In the genomic region with DNA sequence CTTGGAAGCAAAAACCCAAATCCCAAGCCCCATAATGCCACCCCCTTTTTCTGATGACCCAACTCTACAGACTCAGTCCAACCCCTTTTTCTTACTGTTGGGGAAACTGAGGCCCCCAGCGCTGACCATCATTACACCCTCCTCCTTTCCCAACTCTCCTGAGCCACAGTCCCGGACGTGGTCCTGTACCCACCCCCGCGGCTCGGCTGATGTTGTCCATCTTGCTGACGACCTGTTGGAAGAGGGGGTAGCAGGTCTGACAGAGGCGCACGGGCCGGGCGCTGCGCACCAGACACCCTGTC, we compare ENCODE assay signal across 8 cellular contexts. TPM values are rescaled to one million over a fixed set of nuclear protein-coding genes. Genes with fewer than 3 reads are reported as not detected.
DNase-seq lines count a peak whose midpoint lies in the region; ATAC-seq and TF ChIP-seq lines count a peak whose summit lies in the region.

No MANE protein-coding gene starts in this region.

- WGBS in body of pancreas, 2 donors, result 0% methylated on average over 9 to 12 of the region's 12 CpGs
- 0% methylated on average over 3 of the region's 12 CpGs for WGBS in right lobe of liver (ENCODE audit: insufficient coverage, low coverage, low lambda C conversion rate, missing lambda C conversion rate)

- ATAC-seq in HG03558 (IDR thresholded peaks at IDR 0.05; ENCODE audit: extremely low read depth, unreplicated experiment) (peak; percentile 14), body of pancreas (peak; percentile 50), right lobe of liver (peak in 1 of 4 donors; percentile 47)

- H3K27me3 ChIP-seq in body of pancreas, result no peaks in the 10 kb centered on the region
- H3K27me3 ChIP-seq in right lobe of liver, result no peaks in the 10 kb centered on the region
- H3K27me3 ChIP-seq in tibial artery, result no peaks in the 10 kb centered on the region

- peak overlapping the region; percentile 46 to 80 (median 71) for H3K27ac ChIP-seq in body of pancreas
- peak overlapping the region; percentile 71 to 83 (median 79) for H3K27ac ChIP-seq in right lobe of liver
- peak overlapping the region; percentile 77 to 81 for H3K27ac ChIP-seq in tibial artery

- TF ChIP-seq POLR2A in body of pancreas (IDR thresholded peaks at IDR 0.05) (no peak), right lobe of liver (IDR thresholded peaks at IDR 0.05) (no peak)

- TF ChIP-seq CTCF in body of pancreas (IDR thresholded peaks at IDR 0.05), result no peak
- no peak for TF ChIP-seq CTCF in right lobe of liver (IDR thresholded peaks at IDR 0.05)
- no peak for TF ChIP-seq CTCF in tibial artery (IDR thresholded peaks at IDR 0.05)

- intact Hi-C loops in body of pancreas (cut with DNase I) (no loop called here), right lobe of liver (cut with DNase I) (no loop called here), tibial artery (cut with DNase I; ENCODE audit: low total_unique reads) (loop anchor here (5.0 to 10.0 kb wide), 2 partner anchors 119 to 188 kb away; partner anchors contain the start of genes SEC63 and SNX3)

- H3K9me3 ChIP-seq in body of pancreas, result no peaks in the 10 kb centered on the region
- no peaks in the 10 kb centered on the region for H3K9me3 ChIP-seq in right lobe of liver
- no peaks in the 10 kb centered on the region for H3K9me3 ChIP-seq in tibial artery

- H3K36me3 ChIP-seq in body of pancreas (replicated peaks in 1 of 2; ENCODE audit: insufficient read depth in 1 of 2, low read depth in 2 of 2), result no peaks in the 10 kb centered on the region
- H3K36me3 ChIP-seq in right lobe of liver, result no peaks in the 10 kb centered on the region
- H3K36me3 ChIP-seq in tibial artery, result no peaks in the 10 kb centered on the region

- peak overlapping the region; percentile 47 to 97 for H3K4me3 ChIP-seq in body of pancreas
- H3K4me3 ChIP-seq in right lobe of liver, result peak overlapping the region; percentile 71 to 100 (median 85)
- H3K4me3 ChIP-seq in tibial artery, result peak overlapping the region; percentile 96 to 99

- H3K4me1 ChIP-seq in body of pancreas (peaks cover 20% of the 10 kb centered on the region), right lobe of liver (peaks cover 0 to 7% (median 3%) of the 10 kb centered on the region in 4 donors), tibial artery (peaks cover 0 to 23% (median 8%) of the 10 kb centered on the region in 4 donors)

- peak; percentile 12 for DNase-seq in stimulated activated CD4-positive, alpha-beta T cell treated with anti-CD3 and anti-CD28 coated beads, Interleukin-1b, Interleukin-23, amount 100 ng/mL, for 48 hours
- no peak for DNase-seq in stimulated activated CD4-positive, alpha-beta T cell treated with anti-CD3 and anti-CD28 coated beads, Interleukin-4, amount 100 ng/mL, for 1 hour
- peak in 1 of 4 donors; percentile 49 for DNase-seq in body of pancreas
- peak in 1 of 3 donors; percentile 53 for DNase-seq in right lobe of liver
- DNase-seq in tibial artery, result peak in 1 of 2 donors; percentile 75
- no peak for DNase-seq in NCI-H526 treated with DMSO at 0.1 percent for 48 hours (lab: John Stamatoyannopoulos, UW)
- DNase-seq in stimulated activated CD4-positive, alpha-beta T cell treated with anti-CD3 and anti-CD28 coated beads, Interleukin-15, amount 100 ng/mL, for 24 hours, result no peak

RNA-seq across cellular contexts. Expression of gene OSTM1, which starts 0.5 kb away (rescaled TPM):
- 10 to 100 TPM; 26.0 to 35.0 TPM for total RNA-seq in body of pancreas
- total RNA-seq in right lobe of liver, result 10 to 100 TPM; 13.1 to 31.6 (median 19.7) TPM
